Comparison of ENCODE assay signal across 7 cellular contexts in the genomic region with DNA sequence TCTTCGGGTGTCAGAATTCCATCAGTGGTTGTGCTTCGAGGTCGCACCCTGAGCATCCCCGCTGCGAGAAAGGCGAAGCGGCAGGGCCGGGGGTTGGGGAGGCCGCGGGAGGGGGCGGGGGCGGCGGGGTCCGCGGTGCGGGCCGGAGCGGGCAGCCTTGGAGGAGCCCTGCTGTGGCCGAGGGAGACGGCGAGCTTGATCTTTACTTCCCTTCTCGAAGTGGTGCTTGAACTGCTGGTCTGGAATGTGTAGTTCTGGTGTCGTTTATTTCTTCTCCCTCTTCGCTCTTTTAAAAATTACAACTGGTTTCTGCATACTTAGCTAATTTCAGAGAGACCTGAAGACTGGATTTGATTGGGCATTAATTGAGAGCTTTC. TPM values are rescaled to one million over a fixed set of nuclear protein-coding genes. Genes with fewer than 3 reads are reported as not detected.
DNase-seq lines count a peak whose midpoint lies in the region; ATAC-seq and TF ChIP-seq lines count a peak whose summit lies in the region.

No MANE protein-coding gene starts in this region.

- DNase-seq in GM12864 (ENCODE audit: low read depth) (no peak), OCI-M1 (lab: John Stamatoyannopoulos, UW) (peak; percentile 73), mesothelial cell of epicardium (ENCODE audit: low spot score in 2 of 2, unreplicated experiment in 2 of 2) (no peak), GOT3 (lab: John Stamatoyannopoulos, UW) (no peak), SHP77 treated with DMSO at 0.1 percent for 48 hours (lab: John Stamatoyannopoulos, UW) (no peak)

- H3K27ac Mint-ChIP-seq in mesothelial cell of epicardium, result peak overlapping the region; percentile 84

- peaks cover 26 to 29% of the 10 kb centered on the region in 2 donors for H3K4me1 ChIP-seq in duodenal mucosa (ENCODE audit: control insufficient read depth in 1 of 2, insufficient read depth in 2 of 2, low read length in 2 of 2)

- no peaks in the 10 kb centered on the region for H3K36me3 Mint-ChIP-seq in mesothelial cell of epicardium

- H3K4me3 Mint-ChIP-seq in mesothelial cell of epicardium, result peak overlapping the region; percentile 81

- no peak for TF ChIP-seq CTCF in GM12864 (IDR thresholded peaks at IDR 0.05; ENCODE audit: low read depth, low read length, missing control alignments)
- TF ChIP-seq CTCF in mesothelial cell of epicardium (IDR thresholded peaks at IDR 0.05; ENCODE audit: unreplicated experiment), result no peak

- no peaks in the 10 kb centered on the region for H3K27me3 ChIP-seq in duodenal mucosa (ENCODE audit: control insufficient read depth in 1 of 2, insufficient read depth in 2 of 2, low read length in 2 of 2)

- H3K36me3 ChIP-seq in duodenal mucosa (ENCODE audit: control insufficient read depth in 1 of 2, insufficient read depth in 2 of 2, low read length in 2 of 2), result no peaks in the 10 kb centered on the region

- peaks cover 32% of the 10 kb centered on the region for H3K4me1 Mint-ChIP-seq in mesothelial cell of epicardium

- H3K27ac ChIP-seq in duodenal mucosa (ENCODE audit: low read depth, low read length), result peak overlapping the region; percentile 91

- peak overlapping the region; percentile 52 to 66 for H3K9ac ChIP-seq in duodenal mucosa (ENCODE audit: low read depth in 1 of 2, low read length in 2 of 2)

- H3K9me3 Mint-ChIP-seq in mesothelial cell of epicardium, result no peaks in the 10 kb centered on the region

- H3K4me3 ChIP-seq in GM12864 (ENCODE audit: low read depth, low read length), result peak overlapping the region; percentile 86
- H3K4me3 ChIP-seq in duodenal mucosa (ENCODE audit: low read depth in 1 of 2, low read length in 2 of 2), result peak overlapping the region; percentile 66 to 82

- H3K27me3 Mint-ChIP-seq in mesothelial cell of epicardium (ENCODE audit: low read depth), result no peaks in the 10 kb centered on the region

- H3K9me3 ChIP-seq in duodenal mucosa (ENCODE audit: control insufficient read depth in 1 of 2, low read length in 2 of 2), result no peaks in the 10 kb centered on the region

- ATAC-seq in HG03135 (IDR thresholded peaks at IDR 0.05; ENCODE audit: unreplicated experiment), result no peak

RNA-seq across cellular contexts. Expression of gene APLP2, which starts 1.1 kb away (rescaled TPM):
- 234 to 240 TPM (median 239 TPM) in 3 replicates for total RNA-seq in mesothelial cell of epicardium
